Comparison of ENCODE assay signal across 19 cellular contexts in genomic region chr7:40965745-40966144, GRCh38.
DNase-seq lines count a peak whose midpoint lies in the region; ATAC-seq, FAIRE-seq and TF ChIP-seq lines count a peak whose summit lies in the region.
"Had no signal": no experiment of that assay in that cellular context is flagged by ENCODE, and none has a peak within 500 bp of the region (broad histone marks: within the 10 kb centered on the region; RNA-seq: fewer than 3 reads in every experiment).

No MANE protein-coding gene starts in this region.

- no peaks in the 10 kb centered on the region for H3K79me2 ChIP-seq in GM12878 (ENCODE audit: control insufficient read depth, insufficient read depth, low read length)
- H3K79me2 ChIP-seq in osteoblast (ENCODE audit: insufficient read depth, low read length): no peaks in the 10 kb centered on the region

- H3K4me1 ChIP-seq in GM12878 (ENCODE audit: control insufficient read depth, insufficient read depth, low read length) (no peaks in the 10 kb centered on the region), upper lobe of right lung (no peaks in the 10 kb centered on the region), osteoblast (ENCODE audit: insufficient read depth, low read length) (no peaks in the 10 kb centered on the region)
- H3K4me1 ChIP-seq: adrenal gland; BLaER1 treated with 17β-estradiol and CSF1 and Interleukin-3, amounts not matched to agents 10 nM and 100 nM; right lobe of liver; uterus had no signal

- no peak for TF ChIP-seq POLR2A in GM12878 (IDR thresholded peaks at IDR 0.05; ENCODE audit: low read depth, low read length)

- POLR2A ChIA-PET in GM12878 (lab: Charles Lee): interaction anchor here (0.5 kb wide), 1 partner anchor 523 kb away, joined by 4 read pairs; no protein-coding TSS in a partner anchor

- intact Hi-C loops in GM12878 (cut with micrococcal nuclease; ENCODE audit: unreplicated experiment) (no loop called here), upper lobe of right lung (cut with DNase I) (no loop called here)

- H3K36me3 ChIP-seq in GM12878 (ENCODE audit: control insufficient read depth in 2 of 2, insufficient read depth in 2 of 2, low read length in 1 of 2) (no peaks in the 10 kb centered on the region), upper lobe of right lung (no peaks in the 10 kb centered on the region), osteoblast (ENCODE audit: insufficient read depth, low read length) (no peaks in the 10 kb centered on the region)
- H3K36me3 ChIP-seq: adrenal gland; BLaER1 treated with 17β-estradiol and CSF1 and Interleukin-3, amounts not matched to agents 10 nM and 100 nM; right lobe of liver; uterus had no signal

- SMC1A ChIA-PET in GM12878 (lab: Charles Lee; ENCODE audit: uncharacterized antibody, unreplicated experiment): interaction anchor here (0.7 to 2.8 kb wide), 4 partner anchors 11 to 512 kb away, joined by 3 to 14 read pairs (median 4); no protein-coding TSS in a partner anchor

- CTCF ChIA-PET in GM12878 (lab: Yijun Ruan, JAX): interaction anchor here (0.6 to 2.8 kb wide), 3 partner anchors 37 to 923 kb away, joined by 3 to 10 read pairs (median 3); no protein-coding TSS in a partner anchor

- H3K4me2 ChIP-seq in GM12878 (ENCODE audit: control insufficient read depth, insufficient read depth): no peak overlapping the region
- H3K4me2 ChIP-seq in osteoblast (ENCODE audit: insufficient read depth, low read length): no peak overlapping the region
- H3K4me2 ChIP-seq: BLaER1 treated with 17β-estradiol and CSF1 and Interleukin-3, amounts not matched to agents 10 nM and 100 nM had no signal

- H3K9me3 ChIP-seq in GM12878 (replicated peaks; ENCODE audit: control insufficient read depth, insufficient read depth, low read length): no peaks in the 10 kb centered on the region
- H3K9me3 ChIP-seq in upper lobe of right lung: no peaks in the 10 kb centered on the region
- no peaks in the 10 kb centered on the region for H3K9me3 ChIP-seq in osteoblast (ENCODE audit: low read depth, low read length)
- H3K9me3 ChIP-seq: adrenal gland, right lobe of liver, uterus had no signal

- no peak for FAIRE-seq in GM12878 (lab: Jason Lieb, UNC)
- FAIRE-seq: GM12891 had no signal

- 0% methylated on average over 1 of the region's 1 CpG for WGBS in GM12878 (ENCODE audit: insufficient coverage, insufficient replicate concordance, low lambda C conversion rate, missing lambda C conversion rate)

- TF ChIP-seq EP300 in GM12878 (IDR thresholded peaks at IDR 0.05; ENCODE audit: borderline replicate concordance in 1 of 2, control insufficient read depth in 1 of 2, low read depth in 2 of 2, low read length in 2 of 2): peak; percentile 46 to 62; a peak in 3 of 4 replicates

- no peak for TF ChIP-seq RAD21 in GM12878 (IDR thresholded peaks at IDR 0.05; ENCODE audit: insufficient read depth, low read depth, low read length)

- no peak for TF ChIP-seq CTCF in GM12878 (IDR thresholded peaks at IDR 0.05 in 2 of 3, conservative IDR thresholded peaks at IDR 0.05 in 1 of 3; ENCODE audit: control insufficient read depth in 2 of 3, extremely low read depth in 1 of 3, insufficient read depth in 1 of 3, low read depth in 3 of 3, low read length in 3 of 3)
- TF ChIP-seq CTCF in upper lobe of right lung (IDR thresholded peaks at IDR 0.05): no peak
- TF ChIP-seq CTCF in osteoblast (IDR thresholded peaks at IDR 0.05; ENCODE audit: extremely low read depth, low read depth, low read length): no peak

- DNase-seq in GM12878 (ENCODE audit: low read depth, low spot score) (peak; percentile 15), upper lobe of right lung (no peak), substantia nigra (lab: John Stamatoyannopoulos, UW) (no peak), osteoblast (ENCODE audit: insufficient read length, low spot score, missing footprints) (no peak)
- DNase-seq: activated T-cell treated with anti-CD3 and anti-CD28 coated beads, Interleukin-2, amount 50 U/mL, for 4 hours; adrenal gland; cerebellar nuclear complex; NCI-H2029; NCI-H774; right lobe of liver; stimulated activated CD4-positive, alpha-beta T cell treated with anti-CD3 and anti-CD28 coated beads, Interleukin-2, amount 100 ng/mL, for 48 hours; uterus had no signal

- H4K20me1 ChIP-seq in GM12878 (ENCODE audit: control insufficient read depth, insufficient read depth) (no peaks in the 10 kb centered on the region), osteoblast (ENCODE audit: insufficient read depth, low read length) (no peaks in the 10 kb centered on the region)
- H4K20me1 ChIP-seq: BLaER1 treated with 17β-estradiol and CSF1 and Interleukin-3, amounts not matched to agents 10 nM and 100 nM had no signal

- in situ Hi-C loops in GM12878 (cut with MboI): no loop called here

- RAD21 ChIA-PET in GM12878 (lab: Charles Lee; ENCODE audit: unreplicated experiment): interaction anchor here (0.7 to 1.7 kb wide), 2 partner anchors 47 to 739 kb away, joined by 3 to 7 read pairs; no protein-coding TSS in a partner anchor

- H2AFZ ChIP-seq in GM12878 (ENCODE audit: control insufficient read depth, low read depth, low read length) (no peak overlapping the region), osteoblast (ENCODE audit: low read length) (no peak overlapping the region)

- H3K27ac ChIP-seq in GM12878 (ENCODE audit: control insufficient read depth, insufficient read depth) (no peak overlapping the region), upper lobe of right lung (no peak overlapping the region), substantia nigra (ENCODE audit: low read depth, low read length, poor library complexity, severe bottlenecking) (no peak overlapping the region), osteoblast (ENCODE audit: low read depth, low read length) (no peak overlapping the region)
- H3K27ac ChIP-seq: adrenal gland; BLaER1 treated with 17β-estradiol and CSF1 and Interleukin-3, amounts not matched to agents 10 nM and 100 nM; HL-60; right lobe of liver; RWPE1; uterus had no signal

- no TSS peak for BruUV-seq in GM12878 (replicated peaks; lab: Mats Ljungman, UMichigan)

- no peak overlapping the region for H3K9ac ChIP-seq in GM12878 (ENCODE audit: control insufficient read depth, insufficient read depth, low read length)
- H3K9ac ChIP-seq: BLaER1 treated with 17β-estradiol and CSF1 and Interleukin-3, amounts not matched to agents 10 nM and 100 nM had no signal

- H3K4me3 ChIP-seq in GM12878: no peak overlapping the region
- no peak overlapping the region for H3K4me3 ChIP-seq in upper lobe of right lung
- no peak overlapping the region for H3K4me3 ChIP-seq in osteoblast (ENCODE audit: insufficient read depth, low read length)
- H3K4me3 ChIP-seq: adrenal gland; BLaER1 treated with 17β-estradiol and CSF1 and Interleukin-3, amounts not matched to agents 10 nM and 100 nM; right lobe of liver; uterus had no signal

- no peaks in the 10 kb centered on the region for H3K27me3 ChIP-seq in GM12878 (replicated peaks in 1 of 2; ENCODE audit: control insufficient read depth in 2 of 2, insufficient read depth in 2 of 2, low read length in 1 of 2)
- no peaks in the 10 kb centered on the region for H3K27me3 ChIP-seq in upper lobe of right lung
- H3K27me3 ChIP-seq in osteoblast (ENCODE audit: insufficient read depth, low read length): no peaks in the 10 kb centered on the region
- H3K27me3 ChIP-seq: adrenal gland; BLaER1 treated with 17β-estradiol and CSF1 and Interleukin-3, amounts not matched to agents 10 nM and 100 nM; right lobe of liver; uterus had no signal

- ATAC-seq in GM18907 (IDR thresholded peaks at IDR 0.05; ENCODE audit: unreplicated experiment) (peak; percentile 88), GM21825 (IDR thresholded peaks at IDR 0.05; ENCODE audit: unreplicated experiment) (peak; percentile 67), HG03108 (IDR thresholded peaks at IDR 0.05; ENCODE audit: unreplicated experiment) (peak; percentile 65), GM12878 (peak; percentile 94), upper lobe of right lung (no peak)
- ATAC-seq: activated T-cell treated with anti-CD3 and anti-CD28 coated beads, Interleukin-2, amount 50 U/mL, for 4 hours; right lobe of liver had no signal

TF ChIP-seq in GM12878, 131 proteins besides CTCF, POLR2A, EP300 and RAD21 (continues in another document):
- TF ChIP-seq MEF2A (IDR thresholded peaks at IDR 0.05; ENCODE audit: insufficient read depth, low read depth, low read length): no peak
- no peak for TF ChIP-seq KDM1A (IDR thresholded peaks at IDR 0.05; ENCODE audit: borderline replicate concordance)
- peak; percentile 79 for TF ChIP-seq MTA2 (IDR thresholded peaks at IDR 0.05; ENCODE audit: low read depth)
- no peak for TF ChIP-seq DPF2 (IDR thresholded peaks at IDR 0.05)
- peak; percentile 38 to 39; a peak in 2 of 4 replicates for TF ChIP-seq BHLHE40 (IDR thresholded peaks at IDR 0.05; ENCODE audit: borderline replicate concordance in 1 of 2, low read depth in 2 of 2, low read length in 1 of 2)
- no peak for TF ChIP-seq ESRRA (IDR thresholded peaks at IDR 0.05; ENCODE audit: low read length)
- TF ChIP-seq STAT3 (IDR thresholded peaks at IDR 0.05; ENCODE audit: low read depth, low read length): no peak
- TF ChIP-seq FOS (IDR thresholded peaks at IDR 0.05; ENCODE audit: borderline replicate concordance, extremely low read depth, insufficient read length): no peak
- TF ChIP-seq PAX8 (IDR thresholded peaks at IDR 0.05): no peak
- TF ChIP-seq WRNIP1 (IDR thresholded peaks at IDR 0.05; ENCODE audit: borderline replicate concordance, low read depth, low read length): no peak
- peak; percentile 96 for TF ChIP-seq ZNF384 (IDR thresholded peaks at IDR 0.05; ENCODE audit: borderline replicate concordance, low read depth, low read length)
- no peak for TF ChIP-seq CHD2 (IDR thresholded peaks at IDR 0.05; ENCODE audit: borderline replicate concordance, low read depth, low read length)
- TF ChIP-seq EGR1 (IDR thresholded peaks at IDR 0.05; ENCODE audit: borderline replicate concordance in 1 of 2, low read depth in 2 of 2, low read length in 2 of 2): no peak
- TF ChIP-seq JUNB (IDR thresholded peaks at IDR 0.05): 0 out of 2 replicates have a peak, but pooled peaks have one; percentile 13
- no peak for TF ChIP-seq STAT1 (conservative IDR thresholded peaks at IDR 0.05)
